ENCODE assay signal across 8 cellular contexts in genomic region chr6:143450453-143451362, GRCh38. TPM values are rescaled to one million over a fixed set of nuclear protein-coding genes. Genes with fewer than 3 reads are reported as not detected.
DNase-seq lines count a peak whose midpoint lies in the region; ATAC-seq, FAIRE-seq and TF ChIP-seq lines count a peak whose summit lies in the region.

ADAT2 (minus strand) TSS chr6:143450695; CDS start chr6:143450658, 37 bp downstream.
A gene with protein sequence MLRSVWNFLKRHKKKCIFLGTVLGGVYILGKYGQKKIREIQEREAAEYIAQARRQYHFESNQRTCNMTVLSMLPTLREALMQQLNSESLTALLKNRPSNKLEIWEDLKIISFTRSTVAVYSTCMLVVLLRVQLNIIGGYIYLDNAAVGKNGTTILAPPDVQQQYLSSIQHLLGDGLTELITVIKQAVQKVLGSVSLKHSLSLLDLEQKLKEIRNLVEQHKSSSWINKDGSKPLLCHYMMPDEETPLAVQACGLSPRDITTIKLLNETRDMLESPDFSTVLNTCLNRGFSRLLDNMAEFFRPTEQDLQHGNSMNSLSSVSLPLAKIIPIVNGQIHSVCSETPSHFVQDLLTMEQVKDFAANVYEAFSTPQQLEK (plus strand): TSS chr6:143450805. CDS start chr6:143451043, 238 bp downstream.

- POLR2A ChIA-PET in HepG2 (lab: Yijun Ruan, JAX), result interaction anchor here (0.6 to 1.8 kb wide), 11 partner anchors 11 to 524 kb away, joined by 3 to 18 read pairs (median 4); partner anchors contain the start of gene LTV1

- intact Hi-C loops in HepG2 (cut with micrococcal nuclease; ENCODE audit: unreplicated experiment), result loop anchor here (1.0 to 2.0 kb wide), 2 partner anchors 18 to 60 kb away; partner anchors contain the start of gene FUCA2

- no peaks in the 10 kb centered on the region for H3K27me3 ChIP-seq in CD4-positive, CD25-positive, alpha-beta regulatory T cell (ENCODE audit: control insufficient read depth, insufficient read depth, low read length)
- H3K27me3 ChIP-seq in HepG2 (ENCODE audit: control insufficient read depth in 1 of 2, insufficient read depth in 2 of 2, low read length in 2 of 2), result no peaks in the 10 kb centered on the region; a peak in 2 of 5 replicates

- TF ChIP-seq POLR2A in HepG2 (IDR thresholded peaks at IDR 0.05; ENCODE audit: insufficient read depth in 1 of 2, low read depth in 2 of 2, low read length in 2 of 2), result peak; percentile 90 to 91

- peak within 1 kb of the TSS; percentile 98 for H3K4me3 ChIP-seq in CD4-positive, CD25-positive, alpha-beta regulatory T cell (ENCODE audit: low read depth, low read length)
- H3K4me3 ChIP-seq in HepG2 (replicated peaks in 1 of 3; ENCODE audit: insufficient read depth in 1 of 3, low read depth in 2 of 3, low read length in 3 of 3), result peak within 1 kb of the TSS; percentile 73 to 96 (median 92)

- peak within 1 kb of the TSS; percentile 79 for H3K27ac ChIP-seq in CD4-positive, CD25-positive, alpha-beta regulatory T cell (ENCODE audit: insufficient read depth, low read length, poor library complexity, severe bottlenecking)
- peak within 1 kb of the TSS; percentile 86 for H3K27ac ChIP-seq in HepG2 (ENCODE audit: extremely low read length, insufficient read depth, low read length)

- H3K4me2 ChIP-seq in HepG2 (ENCODE audit: low read depth, low read length), result peak within 1 kb of the TSS; percentile 90

- H3K27ac Mint-ChIP-seq in CD4-positive, CD25-positive, alpha-beta regulatory T cell, result peak within 1 kb of the TSS; percentile 97 to 99 (median 98)

- peak; percentile 88 to 98 (median 94) for DNase-seq in CD4-positive, CD25-positive, alpha-beta regulatory T cell
- DNase-seq in NCI-H774 (lab: John Stamatoyannopoulos, UW) (peak; percentile 90), dermis blood vessel endothelial cell (peak; percentile 95), HepG2 (ENCODE audit: low spot score) (peak; percentile 93)
- peak; percentile 89 to 92 for DNase-seq in activated CD4-positive, alpha-beta T cell treated with anti-CD3 and anti-CD28 coated beads, Interleukin-2, amount 50 U/mL, for 4 hours
- peak; percentile 86 to 87 for DNase-seq in stimulated activated CD4-positive, alpha-beta T cell treated with anti-CD3 and anti-CD28 coated beads, Interleukin-2, amount 100 ng/mL, for 48 hours

- H3K4me1 ChIP-seq in CD4-positive, CD25-positive, alpha-beta regulatory T cell (ENCODE audit: control insufficient read depth, insufficient read depth, low read length, poor library complexity, severe bottlenecking), result peaks cover 35% of the 10 kb centered on the region
- H3K4me1 ChIP-seq in HepG2 (ENCODE audit: insufficient read depth, low read length), result peaks cover 36% of the 10 kb centered on the region

- H3K27me3 Mint-ChIP-seq in CD4-positive, CD25-positive, alpha-beta regulatory T cell, result no peaks in the 10 kb centered on the region

- peak; percentile 66 to 87; a peak in 3 of 4 replicates for TF ChIP-seq EP300 in HepG2 (IDR thresholded peaks at IDR 0.05; ENCODE audit: low read depth in 2 of 2, low read length in 2 of 2)
- TF ChIP-seq EP300 in HepG2 (CRISPR knock-in tag; IDR thresholded peaks at IDR 0.05; ENCODE audit: borderline replicate concordance), result peak; percentile 81

- H3K9ac ChIP-seq in HepG2 (ENCODE audit: insufficient read depth, low read depth, low read length), result peak within 1 kb of the TSS; percentile 93

- H3K9me3 ChIP-seq in CD4-positive, CD25-positive, alpha-beta regulatory T cell (ENCODE audit: control insufficient read depth in 2 of 2, low read length in 2 of 2), result no peaks in the 10 kb centered on the region
- no peaks in the 10 kb centered on the region for H3K9me3 ChIP-seq in HepG2 (ENCODE audit: low read length)

- H4K20me1 ChIP-seq in HepG2 (ENCODE audit: insufficient read depth, low read length), result no peaks in the 10 kb centered on the region

- TSS peak; percentile 76 for BruUV-seq in HepG2 (replicated peaks; lab: Mats Ljungman, UMichigan)

- CTCF ChIA-PET in HepG2 (lab: Yijun Ruan, JAX; ENCODE audit: low intra/inter-chr PET ratio, low total read pairs), result no interaction called here

- under 1% methylated on average over 51 of the region's 55 CpGs for WGBS in HepG2 (ENCODE audit: low lambda C conversion rate)

- TF ChIP-seq CTCF in HepG2 (CRISPR knock-in tag; IDR thresholded peaks at IDR 0.05), result peak; percentile 39; the same call in 1 of the 2 replicates

- peak; percentile 91 for TF ChIP-seq RAD21 in HepG2 (CRISPR knock-in tag; IDR thresholded peaks at IDR 0.05)

- peaks cover 33 to 59% (median 48%) of the 10 kb centered on the region in 4 donors for H3K4me1 Mint-ChIP-seq in CD4-positive, CD25-positive, alpha-beta regulatory T cell

- H3K4me3 Mint-ChIP-seq in CD4-positive, CD25-positive, alpha-beta regulatory T cell, result peak within 1 kb of the TSS; percentile 94 to 99 (median 99)

- no peaks in the 10 kb centered on the region for H3K36me3 ChIP-seq in CD4-positive, CD25-positive, alpha-beta regulatory T cell (ENCODE audit: control insufficient read depth, insufficient read depth, low read length)
- H3K36me3 ChIP-seq in HepG2 (replicated peaks in 1 of 2; ENCODE audit: control insufficient read depth in 1 of 2, insufficient read depth in 2 of 2, low read length in 2 of 2), result peaks cover under 1 to 2% of the 10 kb centered on the region in 2 experiments; a peak in 3 of 5 replicates

- ATAC-seq in CD4-positive, CD25-positive, alpha-beta regulatory T cell (ENCODE audit: low read depth in 2 of 2), result peak; percentile 98 to 99
- peak; percentile 90 for ATAC-seq in GM19438 (IDR thresholded peaks at IDR 0.05; ENCODE audit: low read depth, unreplicated experiment)
- ATAC-seq in HG03571 (IDR thresholded peaks at IDR 0.05; ENCODE audit: unreplicated experiment), result peak; percentile 98
- peak; percentile 99 for ATAC-seq in HepG2

- H2AFZ ChIP-seq in HepG2 (ENCODE audit: low read length), result peak within 1 kb of the TSS; percentile 99

- H3K9me3 Mint-ChIP-seq in CD4-positive, CD25-positive, alpha-beta regulatory T cell, result no peaks in the 10 kb centered on the region

- H3K79me2 ChIP-seq in HepG2 (ENCODE audit: insufficient read depth, low read length), result peaks cover 59% of the 10 kb centered on the region

- peaks cover 7% of the 10 kb centered on the region for H3K36me3 Mint-ChIP-seq in CD4-positive, CD25-positive, alpha-beta regulatory T cell

- in situ Hi-C loops in HepG2 (cut with HindIII; ENCODE audit: extremely low pct_ligation_motif_present, low pct_unique_long_range_greater_than_20kb), result no loop called here

- FAIRE-seq in HepG2 (lab: Jason Lieb, UNC), result no peak

RNA-seq across cellular contexts. Expression of gene ADAT2, which starts in this region (rescaled TPM):
- total RNA-seq in CD4-positive, CD25-positive, alpha-beta regulatory T cell, result 31.1 TPM
- 1 to 10 TPM; 1.1 to 1.7 (median 1.6) TPM for polyA plus RNA-seq in CD4-positive, CD25-positive, alpha-beta regulatory T cell
- total RNA-seq in dermis blood vessel endothelial cell, result 3.1 and 3.8 TPM in 2 replicates
- total RNA-seq in HepG2 (2016; rRNA removed; fragmentation: Illumina TruSeq; extraction: Trizol), result 15.0 and 18.3 TPM in 2 replicates
- total RNA-seq in HepG2 (2016; cell fraction: cytosol; rRNA removed; fragmentation: Illumina TruSeq; extraction: Trizol; ENCODE audit: low read depth), result 2.8 TPM in 2 replicates
- 13.6 and 18.6 TPM in 2 replicates for total RNA-seq in HepG2 (2016; cell fraction: insoluble cytoplasmic fraction; rRNA removed; fragmentation: Illumina TruSeq; extraction: Trizol)
- total RNA-seq in HepG2 (2016; cell fraction: membrane; rRNA removed; fragmentation: Illumina TruSeq; extraction: Trizol), result 6.8 and 7.5 TPM in 2 replicates
- total RNA-seq in HepG2 (2016; cell fraction: nucleus; rRNA removed; fragmentation: Illumina TruSeq; extraction: Trizol), result 40.6 and 48.3 TPM in 2 replicates
- 8.6 and 10.5 TPM in 2 replicates for polyA plus RNA-seq in HepG2 (2011; rRNA removed)
- 2.9 and 3.7 TPM in 2 replicates for polyA plus RNA-seq in HepG2 (2011; cell fraction: cytosol; rRNA removed)
- 17.9 and 26.3 TPM in 2 replicates for polyA plus RNA-seq in HepG2 (2011; cell fraction: nucleus; rRNA removed)
- polyA plus RNA-seq in HepG2 (2012), result 10.9 and 11.5 TPM in 2 replicates
- 1.3 and 1.5 TPM in 2 replicates for polyA plus RNA-seq in HepG2 (2016; cell fraction: cytosol; fragmentation: Illumina TruSeq; extraction: Trizol; ENCODE audit: low read depth)
- polyA plus RNA-seq in HepG2 (2016; cell fraction: insoluble cytoplasmic fraction; fragmentation: Illumina TruSeq; extraction: Trizol; ENCODE audit: low read depth), result 10.9 and 12.5 TPM in 2 replicates
- polyA plus RNA-seq in HepG2 (2016; cell fraction: membrane; fragmentation: Illumina TruSeq; extraction: Trizol; ENCODE audit: low read depth), result 3.6 and 4.2 TPM in 2 replicates
- 102 and 108 TPM in 2 replicates for polyA plus RNA-seq in HepG2 (2016; cell fraction: nucleus; fragmentation: Illumina TruSeq; extraction: Trizol; ENCODE audit: insufficient read depth, low read depth)
- polyA minus RNA-seq in HepG2 (2011; rRNA and poly(A)+ RNA removed; ENCODE audit: low replicate concordance), result 2.9 and 4.0 TPM in 2 replicates
- 2.2 and 3.1 TPM in 2 replicates for polyA minus RNA-seq in HepG2 (2011; cell fraction: cytosol; rRNA and poly(A)+ RNA removed)
- polyA minus RNA-seq in HepG2 (2011; cell fraction: nucleus; rRNA and poly(A)+ RNA removed), result 37.0 and 37.2 TPM in 2 replicates

RNA-seq across cellular contexts. Expression of the second gene that starts in this region (rescaled TPM):
- 12.8 TPM for total RNA-seq in CD4-positive, CD25-positive, alpha-beta regulatory T cell
- polyA plus RNA-seq in CD4-positive, CD25-positive, alpha-beta regulatory T cell, result 10 to 100 TPM; 24.0 to 29.6 (median 26.3) TPM
- 15.1 and 23.4 TPM in 2 replicates for total RNA-seq in dermis blood vessel endothelial cell
- 40.8 and 50.5 TPM in 2 replicates for total RNA-seq in HepG2 (2016; rRNA removed; fragmentation: Illumina TruSeq; extraction: Trizol)
- total RNA-seq in HepG2 (2016; cell fraction: cytosol; rRNA removed; fragmentation: Illumina TruSeq; extraction: Trizol; ENCODE audit: low read depth), result 5.8 and 6.4 TPM in 2 replicates
- total RNA-seq in HepG2 (2016; cell fraction: insoluble cytoplasmic fraction; rRNA removed; fragmentation: Illumina TruSeq; extraction: Trizol), result 42.6 and 48.9 TPM in 2 replicates
- 7.4 and 8.1 TPM in 2 replicates for total RNA-seq in HepG2 (2016; cell fraction: membrane; rRNA removed; fragmentation: Illumina TruSeq; extraction: Trizol)
- 38.5 and 40.8 TPM in 2 replicates for total RNA-seq in HepG2 (2016; cell fraction: nucleus; rRNA removed; fragmentation: Illumina TruSeq; extraction: Trizol)
- polyA plus RNA-seq in HepG2 (2011; rRNA removed), result 23.8 and 30.9 TPM in 2 replicates
- polyA plus RNA-seq in HepG2 (2011; cell fraction: cytosol; rRNA removed), result 11.9 and 12.0 TPM in 2 replicates
- polyA plus RNA-seq in HepG2 (2011; cell fraction: nucleus; rRNA removed), result 11.0 and 11.6 TPM in 2 replicates
- 15.2 and 23.5 TPM in 2 replicates for polyA plus RNA-seq in HepG2 (2012)
- 2.8 and 3.7 TPM in 2 replicates for polyA plus RNA-seq in HepG2 (2016; cell fraction: cytosol; fragmentation: Illumina TruSeq; extraction: Trizol; ENCODE audit: low read depth)
- 50.8 and 51.6 TPM in 2 replicates for polyA plus RNA-seq in HepG2 (2016; cell fraction: insoluble cytoplasmic fraction; fragmentation: Illumina TruSeq; extraction: Trizol; ENCODE audit: low read depth)
- 6.0 TPM in 2 replicates for polyA plus RNA-seq in HepG2 (2016; cell fraction: membrane; fragmentation: Illumina TruSeq; extraction: Trizol; ENCODE audit: low read depth)
- 46.8 and 53.0 TPM in 2 replicates for polyA plus RNA-seq in HepG2 (2016; cell fraction: nucleus; fragmentation: Illumina TruSeq; extraction: Trizol; ENCODE audit: insufficient read depth, low read depth)
- 20.4 and 21.0 TPM in 2 replicates for polyA minus RNA-seq in HepG2 (2011; rRNA and poly(A)+ RNA removed; ENCODE audit: low replicate concordance)
- 17.1 and 20.5 TPM in 2 replicates for polyA minus RNA-seq in HepG2 (2011; cell fraction: cytosol; rRNA and poly(A)+ RNA removed)
- polyA minus RNA-seq in HepG2 (2011; cell fraction: nucleus; rRNA and poly(A)+ RNA removed), result 55.8 and 64.9 TPM in 2 replicates

Comparison
In these comparisons a context has a peak if more than half of its experiments do, and no peak if none do; other contexts are left out.
1. Peak in every context shown above with its lines: DNase-seq, ATAC-seq, H3K4me3 ChIP-seq and H3K27ac ChIP-seq.